ENCODE assay signal across 9 cellular contexts in the genomic region with DNA sequence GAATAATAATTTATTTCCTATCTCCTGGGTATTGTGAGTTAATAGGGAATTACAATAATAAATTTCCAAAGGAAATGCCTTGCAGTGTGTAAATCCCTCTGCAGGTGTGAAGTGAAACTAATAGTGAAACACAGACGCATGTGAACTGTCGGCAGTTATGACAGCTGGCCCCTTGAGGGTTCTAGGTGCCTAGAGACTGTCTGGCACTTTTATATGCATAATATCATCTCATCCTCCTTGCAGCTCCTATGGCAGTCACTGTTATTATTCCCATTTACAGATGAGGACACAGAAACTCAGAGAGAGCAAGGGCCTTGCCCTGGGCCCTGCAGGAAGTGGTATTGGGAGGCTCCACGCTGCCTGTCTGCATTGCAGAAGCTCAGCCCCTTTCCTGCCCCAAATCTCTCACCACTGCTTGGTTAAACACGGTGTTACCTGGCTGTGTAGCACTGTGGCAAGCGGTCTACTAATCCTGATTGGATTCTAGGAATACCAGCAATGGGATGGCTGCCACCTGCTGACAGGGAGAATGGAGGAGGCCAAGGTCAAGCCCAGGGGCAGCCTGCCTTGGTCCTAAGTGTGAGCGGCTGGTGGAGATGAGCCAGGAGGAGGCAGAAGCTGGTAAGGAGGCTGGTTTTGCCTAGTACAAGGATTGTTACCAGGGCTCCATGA. TPM values are rescaled to one million over a fixed set of nuclear protein-coding genes. Genes with fewer than 3 reads are reported as not detected.
DNase-seq lines count a peak whose midpoint lies in the region; ATAC-seq, FAIRE-seq and TF ChIP-seq lines count a peak whose summit lies in the region.
"Had no signal": no experiment of that assay in that cellular context is flagged by ENCODE, and none has a peak within 500 bp of the region (broad histone marks: within the 10 kb centered on the region; RNA-seq: fewer than 3 reads in every experiment).

No MANE protein-coding gene starts in this region.

- TF ChIP-seq CTCF in GM12875 (IDR thresholded peaks at IDR 0.05; ENCODE audit: borderline replicate concordance, insufficient read depth, low read depth, low read length), result no peak
- no peak for TF ChIP-seq CTCF in dorsolateral prefrontal cortex (IDR thresholded peaks at IDR 0.05 in 54 of 56, conservative IDR thresholded peaks at IDR 0.05 in 2 of 56; ENCODE audit: low read depth in 1 of 56, partially characterized antibody in 56 of 56)

- DNase-seq in activated CD4-positive, alpha-beta T cell treated with anti-CD3 and anti-CD28 coated beads for 1 hour, result peak; percentile 42
- DNase-seq in urothelium cell line (ENCODE audit: low spot score) (no peak), dorsolateral prefrontal cortex (no peak), NCI-H1092 treated with DMSO at 0.1 percent for 48 hours (lab: John Stamatoyannopoulos, UW) (no peak)

- FAIRE-seq in urothelium cell line (lab: Jason Lieb, UNC), result no peak
- FAIRE-seq: endothelial cell of umbilical vein had no signal

- peaks cover 39% of the 10 kb centered on the region for H3K4me1 ChIP-seq in mononuclear cell (ENCODE audit: insufficient read depth, low read length)

- ATAC-seq in HG02798 (IDR thresholded peaks at IDR 0.05; ENCODE audit: poor library complexity, unreplicated experiment) (peak; percentile 48), HG02970 (IDR thresholded peaks at IDR 0.05; ENCODE audit: low FRiP score, unreplicated experiment) (no peak)

- H3K27me3 ChIP-seq in mononuclear cell (ENCODE audit: insufficient read depth, low read length), result no peaks in the 10 kb centered on the region
- H3K27me3 ChIP-seq in dorsolateral prefrontal cortex, result peaks cover 0 to 3% (median 0%) of the 10 kb centered on the region in 45 donors

- H3K27ac ChIP-seq in dorsolateral prefrontal cortex, result no peak overlapping the region

- intact Hi-C loops in dorsolateral prefrontal cortex (cut with DNase I), result no loop called here

- no peaks in the 10 kb centered on the region for H3K9me3 ChIP-seq in mononuclear cell (ENCODE audit: low read depth, low read length)

- H3K4me3 ChIP-seq in GM12875 (ENCODE audit: low read depth, low read length), result peak overlapping the region; percentile 38
- H3K4me3 ChIP-seq in mononuclear cell (ENCODE audit: low read length), result peak overlapping the region; percentile 34
- no peak overlapping the region for H3K4me3 ChIP-seq in dorsolateral prefrontal cortex

RNA-seq across cellular contexts. Expression of a gene that starts 32.8 kb away (rescaled TPM):
- 2.7 TPM for total RNA-seq in mononuclear cell
- 10 to 100 TPM in 79 of 120 experiments, 1 to 10 TPM in 41; 4.7 to 29.3 (median 11.7) TPM for total RNA-seq in dorsolateral prefrontal cortex

Comparison
In these comparisons a context has a peak if more than half of its experiments do, and no peak if none do; other contexts are left out.
1. H3K4me3 ChIP-seq: peak in GM12875 (single experiment) and mononuclear cell (single experiment); none in dorsolateral prefrontal cortex (0 of 59).